10 cellular contexts compared by ENCODE assay signal in the genomic region with DNA sequence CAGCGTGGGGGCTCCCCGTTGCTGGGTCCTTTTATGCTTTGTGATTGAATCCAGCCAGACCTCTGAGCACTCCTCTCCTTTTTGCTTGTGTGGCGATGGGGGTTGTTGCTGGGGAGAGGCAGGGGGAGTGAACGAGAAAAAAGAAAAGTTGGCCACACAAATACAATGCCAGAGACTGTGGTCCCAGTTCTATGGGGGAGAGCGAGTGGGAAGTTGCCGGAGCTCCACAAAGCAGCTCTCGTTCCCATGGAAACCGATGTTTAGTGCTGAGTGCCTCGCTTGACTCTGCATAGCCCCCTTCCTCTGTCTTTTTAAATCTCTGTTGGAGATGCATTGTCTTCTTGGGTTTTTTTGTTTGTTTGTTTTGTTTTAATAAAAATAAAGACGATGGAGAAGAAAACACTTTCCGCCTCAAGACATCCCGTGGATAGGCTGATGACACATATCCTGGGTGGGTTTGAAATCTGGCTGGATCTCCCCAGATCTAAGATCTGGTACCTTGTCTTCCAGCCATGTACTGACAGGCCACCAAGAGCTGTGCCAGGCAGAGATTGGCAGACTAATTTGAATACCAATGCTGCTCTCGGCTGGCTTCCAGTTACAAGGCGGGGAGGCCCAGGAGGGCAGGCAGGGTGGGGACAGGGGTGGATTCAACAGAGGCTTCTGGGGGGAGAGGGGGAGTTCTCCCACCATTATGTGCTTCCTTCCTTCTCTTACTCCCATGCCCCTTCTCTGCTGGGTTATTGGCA.
DNase-seq lines count a peak whose midpoint lies in the region; ATAC-seq lines count a peak whose summit lies in the region.
"Had no signal": no experiment of that assay in that cellular context is flagged by ENCODE, and none has a peak within 500 bp of the region (broad histone marks: within the 10 kb centered on the region; RNA-seq: fewer than 3 reads in every experiment).

No MANE protein-coding gene starts in this region.

- ATAC-seq in left lobe of liver (peak; percentile 65), HG03097 (IDR thresholded peaks at IDR 0.05; ENCODE audit: low FRiP score, unreplicated experiment) (no peak), HG03045 (IDR thresholded peaks at IDR 0.05; ENCODE audit: unreplicated experiment) (no peak)

- no peaks in the 10 kb centered on the region for H3K36me3 ChIP-seq in esophagus (ENCODE audit: control insufficient read depth in 2 of 2, insufficient read depth in 2 of 2, low read length in 1 of 2)

- H3K4me1 ChIP-seq in esophagus (ENCODE audit: control insufficient read depth in 2 of 2, insufficient read depth in 2 of 2, low read length in 1 of 2): peaks cover 3 to 9% of the 10 kb centered on the region in 2 donors

- H3K27me3 ChIP-seq in esophagus (ENCODE audit: control insufficient read depth in 1 of 2, insufficient read depth in 2 of 2, low read length in 2 of 2): no peaks in the 10 kb centered on the region

- DNase-seq in NCI-H345 treated with DMSO at 0.1 percent for 48 hours (lab: John Stamatoyannopoulos, UW; ENCODE audit: unreplicated experiment) (peak; percentile 5), left lobe of liver (ENCODE audit: low spot score) (peak; percentile 52), substantia nigra (lab: John Stamatoyannopoulos, UW) (peak in 47 of 49 donors; percentile 20 to 88 (median 70)), NCI-H510A (lab: John Stamatoyannopoulos, UW) (no peak)
- DNase-seq in activated CD8-positive, alpha-beta memory T cell treated with anti-CD3 and anti-CD28 coated beads, Interleukin-2, amount 50 U/mL, for 4 hours: no peak
- DNase-seq: effector memory CD4-positive, alpha-beta T cell; NCI-H1694 treated with DMSO at 0.1 percent for 48 hours had no signal

- no peaks in the 10 kb centered on the region for H3K9me3 ChIP-seq in esophagus (ENCODE audit: control insufficient read depth in 2 of 2, insufficient read depth in 1 of 2, low read depth in 1 of 2, low read length in 1 of 2)

- 15 to 17% methylated on average over 13 to 14 of the region's 14 CpGs for WGBS in esophagus, 2 donors

- peak overlapping the region; percentile 2 to 21 for H3K27ac ChIP-seq in esophagus (ENCODE audit: low read depth in 2 of 2, low read length in 1 of 2)
- peak overlapping the region; percentile 81 for H3K27ac ChIP-seq in substantia nigra (ENCODE audit: low read depth, low read length, poor library complexity, severe bottlenecking)

- H3K4me3 ChIP-seq in esophagus (ENCODE audit: low read depth in 1 of 2, low read length in 2 of 2): no peak overlapping the region

Comparison
In these comparisons a context has a peak if more than half of its experiments do, and no peak if none do; other contexts are left out.
1. DNase-seq: peak in NCI-H345 treated with DMSO at 0.1 percent for 48 hours (single experiment), left lobe of liver (single experiment) and substantia nigra (47 of 49); none in activated CD8-positive, alpha-beta memory T cell treated with anti-CD3 and anti-CD28 coated beads, Interleukin-2, amount 50 U/mL, for 4 hours (single experiment) and NCI-H510A (single experiment).